In the genomic region with DNA sequence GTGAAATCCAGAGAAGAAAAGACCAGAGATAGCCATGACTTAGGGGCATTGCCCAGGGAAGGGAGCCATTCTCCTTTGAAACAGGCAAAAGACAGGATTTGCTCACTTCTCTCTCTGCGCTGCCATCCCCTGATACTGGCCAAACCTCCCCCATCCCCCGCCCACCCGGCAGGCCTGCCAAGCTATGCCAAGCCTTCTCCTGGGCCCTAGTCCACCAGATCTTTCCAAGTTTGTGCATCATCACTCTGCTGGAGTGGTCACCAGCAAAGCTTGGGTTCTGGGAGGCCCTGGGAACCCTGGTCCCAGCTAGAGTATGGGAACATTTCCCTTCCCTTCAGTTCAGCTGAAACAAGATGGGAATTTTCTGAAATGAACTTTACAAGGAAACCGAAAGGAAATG, we compare ENCODE assay signal across 25 cellular contexts.
"Had no signal": no experiment of that assay in that cellular context is flagged by ENCODE, and none has a peak within 500 bp of the region (broad histone marks: within the 10 kb centered on the region; RNA-seq: fewer than 3 reads in every experiment).

No MANE protein-coding gene starts in this region.

- DNase-seq: activated B cell treated with CpG ODN at 0.5 μM for 24 hours; activated CD4-positive, alpha-beta T cell treated with anti-CD3 and anti-CD28 coated beads for 4 hours; activated CD4-positive, alpha-beta T cell treated with anti-CD3 and anti-CD28 coated beads, Interleukin-2, amount 50 U/mL, for 48 hours; activated CD8-positive, alpha-beta memory T cell treated with anti-CD3 and anti-CD28 coated beads, Interleukin-2, amount 50 U/mL, for 48 hours; activated naive CD4-positive, alpha-beta T cell treated with Interleukin-2 at 50 U/mL for 16 hours; activated naive CD8-positive, alpha-beta T cell treated with anti-CD3 and anti-CD28 coated beads for 36 hours; activated T-cell treated with anti-CD3 and anti-CD28 coated beads, Interleukin-2, amount 50 U/mL, for 4 hours; effector memory CD8-positive, alpha-beta T cell; heart left ventricle; kidney; left ventricle myocardium inferior; occipital lobe; stimulated activated CD4-positive, alpha-beta T cell treated with anti-CD3 and anti-CD28 coated beads, Interleukin-2, amount 100 ng/mL, for 48 hours; stimulated activated CD8-positive, alpha-beta memory T cell treated with anti-CD3 and anti-CD28 coated beads, Interleukin-4, amount 100 ng/mL, for 48 hours; stimulated activated naive CD4-positive, alpha-beta T cell; testis; trophoblast cell; uterus had no signal

- H3K4me3 ChIP-seq: breast epithelium, esophagus muscularis mucosa, heart left ventricle, left ventricle myocardium inferior, testis, uterus had no signal

- ATAC-seq: activated T-cell treated with anti-CD3 and anti-CD28 coated beads, Interleukin-2, amount 50 U/mL, for 4 hours; effector memory CD8-positive, alpha-beta T cell; natural killer cell treated with Interleukin-12 subunit alpha and Interleukin-12 subunit beta and Interleukin-15 and Interleukin-18, amount 100 ng/mL, for 72 hours had no signal

- H3K36me3 Mint-ChIP-seq: activated naive CD8-positive, alpha-beta T cell treated with anti-CD3 and anti-CD28 coated beads for 36 hours; memory B cell; natural killer cell treated with Interleukin-12 subunit alpha and Interleukin-12 subunit beta and Interleukin-15 and Interleukin-18, amount 100 ng/mL, for 72 hours had no signal

- H3K4me1 ChIP-seq: breast epithelium, testis, uterus had no signal

- H3K4me3 Mint-ChIP-seq: activated B cell treated with CpG ODN at 0.5 μM for 24 hours; activated naive CD8-positive, alpha-beta T cell treated with anti-CD3 and anti-CD28 coated beads for 36 hours; activated T-cell treated with anti-CD3 and anti-CD28 coated beads, Interleukin-2, amount 50 U/mL, for 4 hours; central memory CD8-positive, alpha-beta T cell; effector memory CD8-positive, alpha-beta T cell; memory B cell; natural killer cell treated with Interleukin-12 subunit alpha and Interleukin-12 subunit beta and Interleukin-15 and Interleukin-18, amount 100 ng/mL, for 72 hours; T-helper 1 cell treated with Interleukin-12 subunit alpha and Interleukin-12 subunit beta and Interleukin-4 antibody, amounts not matched to agents 30 μg/mL and 1 μg/mL, for 36 hours had no signal

- H3K27me3 ChIP-seq: esophagus muscularis mucosa, testis, uterus had no signal

- H3K27ac ChIP-seq: breast epithelium, esophagus muscularis mucosa, left ventricle myocardium inferior, testis, uterus had no signal

- H3K9me3 ChIP-seq: breast epithelium, esophagus muscularis mucosa, heart left ventricle, left ventricle myocardium inferior, testis, uterus had no signal

- H3K27me3 Mint-ChIP-seq: activated B cell treated with CpG ODN at 0.5 μM for 24 hours; activated naive CD8-positive, alpha-beta T cell treated with anti-CD3 and anti-CD28 coated beads for 36 hours; central memory CD8-positive, alpha-beta T cell; effector memory CD8-positive, alpha-beta T cell; memory B cell; natural killer cell treated with Interleukin-12 subunit alpha and Interleukin-12 subunit beta and Interleukin-15 and Interleukin-18, amount 100 ng/mL, for 72 hours had no signal

- H3K4me1 Mint-ChIP-seq: activated B cell treated with CpG ODN at 0.5 μM for 24 hours; activated naive CD8-positive, alpha-beta T cell treated with anti-CD3 and anti-CD28 coated beads for 36 hours; central memory CD8-positive, alpha-beta T cell; memory B cell had no signal

- H3K27ac Mint-ChIP-seq: activated B cell treated with CpG ODN at 0.5 μM for 24 hours; activated naive CD8-positive, alpha-beta T cell treated with anti-CD3 and anti-CD28 coated beads for 36 hours; activated T-helper 2 cell treated with anti-CD3 and anti-CD28 coated beads, Interferon-gamma antibody, Interleukin-2, Interleukin-4, amounts not matched to agents 10 μg/mL and 5 μg/mL and 100 μg/mL, durations not matched to agents 14 hours and 24 hours and 36 hours; effector memory CD8-positive, alpha-beta T cell; memory B cell; natural killer cell treated with Interleukin-12 subunit alpha and Interleukin-12 subunit beta and Interleukin-15 and Interleukin-18, amount 100 ng/mL, for 72 hours; T-helper 1 cell treated with Interleukin-12 subunit alpha and Interleukin-12 subunit beta and Interleukin-4 antibody, amounts not matched to agents 30 μg/mL and 1 μg/mL, for 36 hours had no signal

- H3K9me3 Mint-ChIP-seq: activated B cell treated with CpG ODN at 0.5 μM for 24 hours; activated naive CD8-positive, alpha-beta T cell treated with anti-CD3 and anti-CD28 coated beads for 36 hours; activated T-cell treated with anti-CD3 and anti-CD28 coated beads, Interleukin-2, amount 50 U/mL, for 4 hours; activated T-helper 2 cell treated with anti-CD3 and anti-CD28 coated beads, Interferon-gamma antibody, Interleukin-2, Interleukin-4, amounts not matched to agents 10 μg/mL and 5 μg/mL and 100 μg/mL, durations not matched to agents 14 hours and 24 hours and 36 hours; central memory CD8-positive, alpha-beta T cell; effector memory CD8-positive, alpha-beta T cell; memory B cell; natural killer cell treated with Interleukin-12 subunit alpha and Interleukin-12 subunit beta and Interleukin-15 and Interleukin-18, amount 100 ng/mL, for 72 hours; T-helper 1 cell treated with Interleukin-12 subunit alpha and Interleukin-12 subunit beta and Interleukin-4 antibody, amounts not matched to agents 30 μg/mL and 1 μg/mL, for 36 hours had no signal

- H3K36me3 ChIP-seq: breast epithelium, left ventricle myocardium inferior, uterus had no signal
